ENCODE assay signal across 21 cellular contexts in the genomic region with DNA sequence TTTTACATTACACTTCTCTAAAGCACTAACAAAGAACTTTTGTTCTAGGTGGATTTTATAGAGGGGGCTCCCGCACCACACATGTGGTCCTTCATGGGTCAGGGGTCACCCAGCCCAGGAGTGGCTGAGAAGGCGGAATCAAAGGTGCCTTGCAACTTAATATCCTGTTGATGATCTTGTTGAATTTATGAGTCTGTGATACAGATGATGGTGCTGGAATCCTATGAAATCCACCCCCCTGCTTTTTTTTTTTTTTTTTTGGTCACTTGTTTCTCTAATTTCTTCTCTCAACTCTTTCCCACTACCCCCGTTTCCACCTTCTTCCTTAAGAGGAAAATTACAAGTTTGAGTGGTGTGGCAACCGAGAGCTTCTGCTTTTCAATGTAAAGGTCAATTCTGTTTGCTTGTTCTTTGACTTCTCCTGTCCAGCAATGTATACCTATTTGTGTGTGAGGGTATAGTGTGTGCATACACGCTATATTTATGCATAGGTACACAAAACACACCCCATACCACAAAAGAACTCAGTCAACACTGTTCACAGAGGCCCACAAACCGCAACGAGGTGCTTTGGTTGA. TPM values are rescaled to one million over a fixed set of nuclear protein-coding genes. Genes with fewer than 3 reads are reported as not detected.
DNase-seq lines count a peak whose midpoint lies in the region; ATAC-seq and TF ChIP-seq lines count a peak whose summit lies in the region.
"Had no signal": no experiment of that assay in that cellular context is flagged by ENCODE, and none has a peak within 500 bp of the region (broad histone marks: within the 10 kb centered on the region; RNA-seq: fewer than 3 reads in every experiment).

No MANE protein-coding gene starts in this region.

- H3K27ac ChIP-seq in HUES48 (ENCODE audit: low read depth, low read length): no peak overlapping the region
- H3K27ac ChIP-seq in mesendoderm (ENCODE audit: low read depth, low read length): no peak overlapping the region
- H3K27ac ChIP-seq in right atrium auricular region: no peak overlapping the region
- H3K27ac ChIP-seq: adrenal gland, parathyroid adenoma, RWPE1, skin epidermis had no signal

- H3K18ac ChIP-seq in mesendoderm (ENCODE audit: low read length): peak overlapping the region; percentile 83

- peak overlapping the region; percentile 83 for H3K4me3 ChIP-seq in HUES48 (ENCODE audit: low read depth, low read length)
- no peak overlapping the region for H3K4me3 ChIP-seq in mesendoderm (ENCODE audit: low read length)
- no peak overlapping the region for H3K4me3 ChIP-seq in right atrium auricular region
- H3K4me3 ChIP-seq: adrenal gland, skin epidermis had no signal

- no peak overlapping the region for H4K5ac ChIP-seq in mesendoderm (ENCODE audit: low read length)

- H3K4ac ChIP-seq in mesendoderm (ENCODE audit: low read depth, low read length): no peak overlapping the region

- peak overlapping the region; percentile 76 for H3K4me3 Mint-ChIP-seq in WTC11
- H3K4me3 Mint-ChIP-seq: activated B cell treated with CpG ODN at 0.5 μM for 24 hours; central memory CD8-positive, alpha-beta T cell had no signal

- DNase-seq in COLO668 (lab: John Stamatoyannopoulos, UW; ENCODE audit: unreplicated experiment): peak; percentile 77
- DNase-seq in WTC11 (ENCODE audit: low spot score): no peak
- DNase-seq in mesendoderm: no peak
- no peak for DNase-seq in cerebellar nuclear complex (lab: John Stamatoyannopoulos, UW)
- DNase-seq in DMS53 treated with DMSO at 0.1 percent for 48 hours (lab: John Stamatoyannopoulos, UW; ENCODE audit: unreplicated experiment): no peak
- DNase-seq in right atrium auricular region (ENCODE audit: low spot score): no peak
- DNase-seq: activated B cell treated with CpG ODN at 0.5 μM for 24 hours; hypothalamus; NCI-H1105; NCI-H226; stimulated activated CD4-positive, alpha-beta T cell treated with anti-CD3 and anti-CD28 coated beads, Interleukin-4, amount 100 ng/mL, for 1 hour; T-cell had no signal

- peak overlapping the region; percentile 97 for H3K56ac ChIP-seq in mesendoderm (ENCODE audit: low read length)

- no peak for TF ChIP-seq CTCF in WTC11 (IDR thresholded peaks at IDR 0.05)
- no peak for TF ChIP-seq CTCF in right atrium auricular region (IDR thresholded peaks at IDR 0.05)

- no peak overlapping the region for H2BK15ac ChIP-seq in mesendoderm (replicated peaks; ENCODE audit: low read depth)

- POLR2A ChIA-PET in WTC11 (lab: Charles Lee): interaction anchor here (1.0 kb wide), 1 partner anchor 20 kb away, joined by 5 read pairs; no protein-coding TSS in a partner anchor

- peaks cover 63% of the 10 kb centered on the region for H3K4me1 ChIP-seq in HUES48 (ENCODE audit: control insufficient read depth, insufficient read depth, low read length)
- H3K4me1 ChIP-seq in mesendoderm (ENCODE audit: control insufficient read depth, low read depth, low read length): peaks cover 6% of the 10 kb centered on the region
- H3K4me1 ChIP-seq in right atrium auricular region: peaks cover 0 to 33% of the 10 kb centered on the region in 2 donors
- H3K4me1 ChIP-seq: parathyroid adenoma had no signal

- H3K36me3 ChIP-seq in HUES48 (ENCODE audit: control insufficient read depth, insufficient read depth, low read length) (no peaks in the 10 kb centered on the region), mesendoderm (ENCODE audit: control insufficient read depth, insufficient read depth, low read length) (no peaks in the 10 kb centered on the region), right atrium auricular region (no peaks in the 10 kb centered on the region)
- H3K36me3 ChIP-seq: adrenal gland had no signal

- peaks cover 15% of the 10 kb centered on the region for H3K79me2 ChIP-seq in mesendoderm (ENCODE audit: control insufficient read depth, insufficient read depth, low read length)
- H3K79me2 ChIP-seq: parathyroid adenoma had no signal

- peak overlapping the region; percentile 70; the same call in 1 of the 2 replicates for H3K27ac Mint-ChIP-seq in WTC11
- H3K27ac Mint-ChIP-seq: activated B cell treated with CpG ODN at 0.5 μM for 24 hours had no signal

- peaks cover 26% of the 10 kb centered on the region for H3K27me3 Mint-ChIP-seq in WTC11 (ENCODE audit: low read depth)

- WGBS in mesendoderm (ENCODE audit: extremely low coverage, insufficient coverage, low lambda C conversion rate): no CpG with 5 or more reads among the region's 7 CpGs

- H3K36me3 Mint-ChIP-seq in WTC11: peaks cover under 1% of the 10 kb centered on the region; the same call in 1 of the 2 replicates
- H3K36me3 Mint-ChIP-seq: T-cell had no signal

- CTCF ChIA-PET in WTC11 (lab: Charles Lee): interaction anchor here (0.7 to 1.3 kb wide), 4 partner anchors 18 to 306 kb away, joined by 3 read pairs; no protein-coding TSS in a partner anchor

- no peak for ATAC-seq in WTC11
- ATAC-seq: T-cell had no signal

- no peak overlapping the region for H2BK120ac ChIP-seq in mesendoderm (ENCODE audit: low read depth, low read length)

- H3K27me3 ChIP-seq in HUES48 (ENCODE audit: control insufficient read depth, insufficient read depth, low read length) (peaks cover 54% of the 10 kb centered on the region), mesendoderm (ENCODE audit: insufficient read depth, low read length, poor library complexity) (no peaks in the 10 kb centered on the region), right atrium auricular region (peaks cover 67 to 90% of the 10 kb centered on the region in 2 donors)

- no peaks in the 10 kb centered on the region for H3K9me3 ChIP-seq in HUES48 (ENCODE audit: control insufficient read depth, insufficient read depth, low read length)
- peaks cover 0 to 5% of the 10 kb centered on the region in 2 donors for H3K9me3 ChIP-seq in right atrium auricular region
- H3K9me3 ChIP-seq: adrenal gland had no signal

- no peak overlapping the region for H2BK5ac ChIP-seq in mesendoderm (ENCODE audit: low read length)

- no peak overlapping the region for H2AK5ac ChIP-seq in mesendoderm (ENCODE audit: low read length)

- no peak overlapping the region for H3K9ac ChIP-seq in HUES48 (ENCODE audit: low read depth, low read length)
- peak overlapping the region; percentile 79 for H3K9ac ChIP-seq in mesendoderm (ENCODE audit: low read length)
- H3K9ac ChIP-seq: parathyroid adenoma had no signal

- no peaks in the 10 kb centered on the region for H3K9me3 Mint-ChIP-seq in WTC11
- H3K9me3 Mint-ChIP-seq: central memory CD8-positive, alpha-beta T cell had no signal

- no peak overlapping the region for H4K8ac ChIP-seq in mesendoderm (ENCODE audit: low read depth, low read length)

- H3K79me1 ChIP-seq in mesendoderm (ENCODE audit: low read length): no peaks in the 10 kb centered on the region

- H3K23ac ChIP-seq in mesendoderm (ENCODE audit: low read length): no peak overlapping the region

- peak overlapping the region; percentile 66 for H3K4me2 ChIP-seq in mesendoderm (ENCODE audit: low read length)

- peaks cover 60% of the 10 kb centered on the region for H3K4me1 Mint-ChIP-seq in WTC11
- H3K4me1 Mint-ChIP-seq: activated B cell treated with CpG ODN at 0.5 μM for 24 hours had no signal

TF ChIP-seq in WTC11, 78 proteins besides CTCF, POLR2A, EP300 and RAD21 (continues in another document):
- TF ChIP-seq NR2C2 (CRISPR knock-in tag; IDR thresholded peaks at IDR 0.05) (no peak), ZNF416 (CRISPR knock-in tag; IDR thresholded peaks at IDR 0.05) (no peak), ZNF512 (CRISPR knock-in tag; IDR thresholded peaks at IDR 0.05; ENCODE audit: borderline replicate concordance) (no peak), EMX1 (CRISPR knock-in tag; IDR thresholded peaks at IDR 0.05) (no peak), NFATC4 (CRISPR knock-in tag; IDR thresholded peaks at IDR 0.05) (no peak), TEAD4 (CRISPR knock-in tag; IDR thresholded peaks at IDR 0.05) (no peak), CREM (CRISPR knock-in tag; IDR thresholded peaks at IDR 0.05) (no peak), JAZF1 (CRISPR knock-in tag; IDR thresholded peaks at IDR 0.05) (no peak)
- TF ChIP-seq, protein P1, sequence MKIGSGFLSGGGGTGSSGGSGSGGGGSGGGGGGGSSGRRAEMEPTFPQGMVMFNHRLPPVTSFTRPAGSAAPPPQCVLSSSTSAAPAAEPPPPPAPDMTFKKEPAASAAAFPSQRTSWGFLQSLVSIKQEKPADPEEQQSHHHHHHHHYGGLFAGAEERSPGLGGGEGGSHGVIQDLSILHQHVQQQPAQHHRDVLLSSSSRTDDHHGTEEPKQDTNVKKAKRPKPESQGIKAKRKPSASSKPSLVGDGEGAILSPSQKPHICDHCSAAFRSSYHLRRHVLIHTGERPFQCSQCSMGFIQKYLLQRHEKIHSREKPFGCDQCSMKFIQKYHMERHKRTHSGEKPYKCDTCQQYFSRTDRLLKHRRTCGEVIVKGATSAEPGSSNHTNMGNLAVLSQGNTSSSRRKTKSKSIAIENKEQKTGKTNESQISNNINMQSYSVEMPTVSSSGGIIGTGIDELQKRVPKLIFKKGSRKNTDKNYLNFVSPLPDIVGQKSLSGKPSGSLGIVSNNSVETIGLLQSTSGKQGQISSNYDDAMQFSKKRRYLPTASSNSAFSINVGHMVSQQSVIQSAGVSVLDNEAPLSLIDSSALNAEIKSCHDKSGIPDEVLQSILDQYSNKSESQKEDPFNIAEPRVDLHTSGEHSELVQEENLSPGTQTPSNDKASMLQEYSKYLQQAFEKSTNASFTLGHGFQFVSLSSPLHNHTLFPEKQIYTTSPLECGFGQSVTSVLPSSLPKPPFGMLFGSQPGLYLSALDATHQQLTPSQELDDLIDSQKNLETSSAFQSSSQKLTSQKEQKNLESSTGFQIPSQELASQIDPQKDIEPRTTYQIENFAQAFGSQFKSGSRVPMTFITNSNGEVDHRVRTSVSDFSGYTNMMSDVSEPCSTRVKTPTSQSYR (CRISPR knock-in tag; IDR thresholded peaks at IDR 0.05): no peak

RNA-seq across cellular contexts. Expression of gene ZIC2, which starts 4.2 kb away (rescaled TPM):
- total RNA-seq in WTC11 (2021): 344 to 379 TPM (median 376 TPM) in 3 replicates
- 230 TPM for polyA plus RNA-seq in mesendoderm (2013, experiment 1 of 2)
- 222 TPM for polyA plus RNA-seq in mesendoderm (2013, experiment 2 of 2)
- under 1 TPM in 1 of 2 donors, not detected in 1; 0.08 TPM for total RNA-seq in right atrium auricular region
- total RNA-seq: activated B cell treated with CpG ODN at 0.5 μM for 24 hours; activated CD8-positive, alpha-beta memory T cell treated with anti-CD3 and anti-CD28 coated beads for 36 hours; fibroblast of villous mesenchyme; mononuclear cell had no signal
- polyA plus RNA-seq: adrenal gland had no signal

RNA-seq across cellular contexts. Expression of gene ZIC5, which starts 5.9 kb away (rescaled TPM):
- total RNA-seq in WTC11 (2021): 46.4 to 51.6 TPM (median 51.1 TPM) in 3 replicates
- 10.9 TPM for polyA plus RNA-seq in mesendoderm (2013, experiment 1 of 2)
- 11.0 TPM for polyA plus RNA-seq in mesendoderm (2013, experiment 2 of 2)
- total RNA-seq in right atrium auricular region: not detected
- total RNA-seq: activated B cell treated with CpG ODN at 0.5 μM for 24 hours; activated CD8-positive, alpha-beta memory T cell treated with anti-CD3 and anti-CD28 coated beads for 36 hours; fibroblast of villous mesenchyme; mononuclear cell had no signal
- polyA plus RNA-seq: adrenal gland had no signal

Comparison
In these comparisons a context has a peak if more than half of its experiments do, and no peak if none do; other contexts are left out.
1. RNA of gene ZIC2, which starts 4.2 kb away (total RNA-seq): 344 to 379 TPM in WTC11; 0.08 TPM in right atrium auricular region; every median in the first group is over 100 times any median in the second.
2. RNA of gene ZIC5, which starts 5.9 kb away (total RNA-seq): 46.4 to 51.6 TPM in WTC11; not detected in right atrium auricular region; every median in the first group is over 10 times any median in the second.